Comparison of ENCODE assay signal across 8 cellular contexts in the genomic region with DNA sequence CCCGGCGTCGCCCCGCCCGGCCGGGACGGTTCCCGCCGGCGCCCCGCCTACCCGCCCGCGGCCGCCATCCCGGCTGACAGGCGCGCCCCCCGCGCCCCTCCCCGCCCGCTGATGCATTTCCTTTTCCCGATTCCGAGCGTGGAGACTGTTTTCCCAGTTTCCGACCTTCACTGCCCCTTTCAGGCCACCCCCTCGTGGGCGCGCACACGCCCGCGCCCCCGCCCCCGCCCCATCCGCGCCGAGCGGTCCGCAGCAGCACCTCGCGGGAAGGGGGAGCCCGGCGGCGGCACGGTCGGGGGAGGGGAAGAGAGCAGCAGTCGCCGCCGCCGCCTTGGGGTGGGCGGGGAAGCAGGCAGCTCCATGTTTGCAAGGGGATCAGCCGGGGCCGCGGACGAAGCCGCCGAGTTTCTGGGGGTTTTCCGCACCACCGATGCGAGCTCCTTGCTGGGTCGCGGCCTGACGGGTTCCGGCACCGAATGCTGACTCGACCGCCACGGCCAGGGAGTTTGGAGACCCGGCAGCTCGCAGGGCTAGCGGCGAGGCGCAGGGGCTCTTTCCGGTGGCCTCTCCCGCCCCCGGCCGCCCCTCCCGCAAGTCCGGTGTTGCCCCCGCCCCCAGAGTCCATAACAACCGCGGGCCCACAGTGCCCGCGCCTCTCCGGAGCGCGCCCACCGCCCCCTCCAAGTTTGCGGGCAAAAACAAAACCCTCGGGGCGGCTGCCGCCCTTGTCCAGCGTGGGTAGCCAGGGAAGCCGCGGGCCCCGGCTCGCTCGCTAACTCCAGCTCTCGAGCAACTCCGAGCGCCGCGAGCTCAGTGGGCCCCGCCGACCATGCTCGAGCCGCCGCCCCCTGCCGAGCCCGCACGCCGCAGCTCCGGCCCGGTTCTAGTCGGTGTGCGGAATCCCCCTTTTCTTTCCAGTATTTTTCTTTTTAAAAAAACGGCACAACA. TPM values are rescaled to one million over a fixed set of nuclear protein-coding genes. Genes with fewer than 3 reads are reported as not detected.
DNase-seq lines count a peak whose midpoint lies in the region; ATAC-seq and TF ChIP-seq lines count a peak whose summit lies in the region.

No MANE protein-coding gene starts in this region.

- peaks cover 23% of the 10 kb centered on the region for H3K4me1 Mint-ChIP-seq in memory B cell

- H3K9ac ChIP-seq in colonic mucosa (ENCODE audit: low read depth in 2 of 2, low read length in 2 of 2), result peak overlapping the region; percentile 72 to 91

- H3K27me3 Mint-ChIP-seq in memory B cell, result no peaks in the 10 kb centered on the region

- H3K4me1 ChIP-seq in colonic mucosa, result peaks cover 2% of the 10 kb centered on the region

- intact Hi-C loops in colonic mucosa (cut with DNase I), result no loop called here

- H3K9me3 Mint-ChIP-seq in memory B cell, result no peaks in the 10 kb centered on the region

- no peak for TF ChIP-seq CTCF in colonic mucosa (IDR thresholded peaks at IDR 0.05)

- ATAC-seq in memory B cell (ENCODE audit: low read depth), result peak; percentile 7
- no peak for ATAC-seq in GM18858 (IDR thresholded peaks at IDR 0.05; ENCODE audit: unreplicated experiment)
- no peak for ATAC-seq in GM19463 (IDR thresholded peaks at IDR 0.05; ENCODE audit: unreplicated experiment)

- peak overlapping the region; percentile 87 for H3K4me3 ChIP-seq in colonic mucosa

- no peaks in the 10 kb centered on the region for H3K36me3 ChIP-seq in colonic mucosa

- H3K36me3 Mint-ChIP-seq in memory B cell, result no peaks in the 10 kb centered on the region

- DNase-seq in GM03348 (ENCODE audit: low spot score) (peak; percentile 76), NCI-H1694 treated with DMSO at 0.1 percent for 48 hours (lab: John Stamatoyannopoulos, UW) (peak; percentile 13), colonic mucosa (peak; percentile 33), memory B cell (ENCODE audit: low spot score in 2 of 2) (peak; percentile 74 to 78)
- DNase-seq in activated CD4-positive, alpha-beta T cell treated with anti-CD3 and anti-CD28 coated beads for 4 hours, result peak; percentile 83 to 88
- DNase-seq in stimulated activated CD8-positive, alpha-beta memory T cell treated with anti-CD3 and anti-CD28 coated beads, Interleukin-12 subunit alpha, Interleukin-12 subunit beta, amount 100 ng/mL, for 1 hour (ENCODE audit: low read depth), result peak; percentile 67

- H3K27me3 ChIP-seq in colonic mucosa, result no peaks in the 10 kb centered on the region

- H3K9me3 ChIP-seq in colonic mucosa, result no peaks in the 10 kb centered on the region

- peak overlapping the region; percentile 99 for H3K27ac Mint-ChIP-seq in memory B cell

- H3K27ac ChIP-seq in colonic mucosa, result peak overlapping the region; percentile 95

- H3K4me3 Mint-ChIP-seq in memory B cell, result peak overlapping the region; percentile 88

RNA-seq across cellular contexts. Expression of a gene that starts 3.3 kb away (rescaled TPM):
- total RNA-seq in colonic mucosa, result 10 to 100 TPM; 51.4 to 54.3 TPM

Comparison
In these comparisons a context has a peak if more than half of its experiments do, and no peak if none do; other contexts are left out.
1. DNase-seq: peak in every context shown above with its lines; median percentile 86 in activated CD4-positive, alpha-beta T cell treated with anti-CD3 and anti-CD28 coated beads for 4 hours; 76 in GM03348; 76 in memory B cell; 67 in stimulated activated CD8-positive, alpha-beta memory T cell treated with anti-CD3 and anti-CD28 coated beads, Interleukin-12 subunit alpha, Interleukin-12 subunit beta, amount 100 ng/mL, for 1 hour; 33 in colonic mucosa; 13 in NCI-H1694 treated with DMSO at 0.1 percent for 48 hours.